Comparison of ENCODE assay signal across 15 cellular contexts in genomic region chr1:44588551-44588950, GRCh38.
DNase-seq lines count a peak whose midpoint lies in the region; ATAC-seq and TF ChIP-seq lines count a peak whose summit lies in the region.
"Had no signal": no experiment of that assay in that cellular context is flagged by ENCODE, and none has a peak within 500 bp of the region (broad histone marks: within the 10 kb centered on the region; RNA-seq: fewer than 3 reads in every experiment).

No MANE protein-coding gene starts in this region.

- H3K27ac ChIP-seq in mammary epithelial cell (ENCODE audit: insufficient read depth, low read depth, low read length) (no peak overlapping the region), cingulate gyrus (ENCODE audit: low read depth, low read length) (peak overlapping the region; percentile 86), neuronal stem cell (replicated peaks; ENCODE audit: low read length) (no peak overlapping the region)
- H3K27ac ChIP-seq: 22Rv1 had no signal

- H3K4me3 Mint-ChIP-seq in MCF 10A (ENCODE audit: unreplicated experiment): no peak overlapping the region
- H3K4me3 Mint-ChIP-seq in activated naive CD4-positive, alpha-beta T cell treated with anti-CD3 and anti-CD28 coated beads for 36 hours: no peak overlapping the region
- H3K4me3 Mint-ChIP-seq: CD14-positive monocyte; CD8-positive, alpha-beta memory T cell had no signal

- H4K91ac ChIP-seq in neuronal stem cell (ENCODE audit: low read depth, low read length, poor library complexity): no peak overlapping the region

- H3K18ac ChIP-seq in neuronal stem cell (ENCODE audit: low read length): peak overlapping the region; percentile 33

- no peak overlapping the region for H2AK5ac ChIP-seq in neuronal stem cell (ENCODE audit: low read depth, low read length)

- CTCF ChIA-PET in MCF 10A (lab: Yijun Ruan, JAX): interaction anchor here (0.6 to 1.7 kb wide), 6 partner anchors 16 to 385 kb away, joined by 3 to 6 read pairs (median 4); no protein-coding TSS in a partner anchor
- CTCF ChIA-PET in mammary epithelial cell (lab: Charles Lee; ENCODE audit: low non-redundant PET): no interaction called here
- CTCF ChIA-PET in activated naive CD4-positive, alpha-beta T cell treated with anti-CD3 and anti-CD28 coated beads for 36 hours (lab: Charles Lee): no interaction called here

- dilution Hi-C loops in mammary epithelial cell (cut with HindIII; ENCODE audit: low sequenced_read_pairs): no loop called here

- no peak for ATAC-seq in HG03108 (IDR thresholded peaks at IDR 0.05; ENCODE audit: unreplicated experiment)

- peaks cover 13% of the 10 kb centered on the region for H3K4me1 Mint-ChIP-seq in MCF 10A (ENCODE audit: insufficient read depth, unreplicated experiment)
- no peaks in the 10 kb centered on the region for H3K4me1 Mint-ChIP-seq in activated naive CD4-positive, alpha-beta T cell treated with anti-CD3 and anti-CD28 coated beads for 36 hours (ENCODE audit: low read depth)
- H3K4me1 Mint-ChIP-seq: CD8-positive, alpha-beta memory T cell had no signal

- WGBS in mammary epithelial cell (ENCODE audit: low coverage, missing lambda C conversion rate): 77% methylated on average over 3 of the region's 3 CpGs
- no CpG with 5 or more reads among the region's 3 CpGs for WGBS in neuronal stem cell (ENCODE audit: extremely low coverage in 2 of 2, insufficient read length in 2 of 2, insufficient replicate concordance in 1 of 2), 2 donors

- no peak for DNase-seq in MCF 10A (ENCODE audit: unreplicated experiment)
- no peak for DNase-seq in mammary epithelial cell
- DNase-seq in neuronal stem cell (ENCODE audit: low spot score): no peak
- no peak for DNase-seq in GM13976 (ENCODE audit: low spot score)
- no peak for DNase-seq in activated naive CD4-positive, alpha-beta T cell treated with anti-CD3 and anti-CD28 coated beads for 36 hours
- DNase-seq in activated effector memory CD4-positive, alpha-beta T cell treated with Interleukin-2 at 50 U/mL for 16 hours: no peak
- DNase-seq: Caco-2; CD8-positive, alpha-beta memory T cell; DMS53; GF-D8; H7 had no signal

- intact Hi-C loops in MCF 10A (cut with micrococcal nuclease) (no loop called here), mammary epithelial cell (cut with micrococcal nuclease) (no loop called here)
- intact Hi-C loops in activated naive CD4-positive, alpha-beta T cell treated with anti-CD3 and anti-CD28 coated beads for 36 hours (cut with micrococcal nuclease): no loop called here

- H2BK5ac ChIP-seq in neuronal stem cell (ENCODE audit: low read length): no peak overlapping the region

- no peaks in the 10 kb centered on the region for H3K79me2 ChIP-seq in mammary epithelial cell (ENCODE audit: insufficient read depth, low read length)

- H3K4me2 ChIP-seq in mammary epithelial cell (ENCODE audit: insufficient read depth, low read depth, low read length) (no peak overlapping the region), neuronal stem cell (ENCODE audit: insufficient read depth, low read length, poor library complexity, severe bottlenecking) (no peak overlapping the region)

- H3K9me3 ChIP-seq in mammary epithelial cell (replicated peaks; ENCODE audit: insufficient read depth, low read length): no peaks in the 10 kb centered on the region
- no peaks in the 10 kb centered on the region for H3K9me3 ChIP-seq in neuronal stem cell (replicated peaks in 1 of 2; ENCODE audit: control insufficient read depth in 2 of 2, insufficient read depth in 1 of 2, low read depth in 1 of 2, low read length in 2 of 2)
- H3K9me3 ChIP-seq: Caco-2 had no signal

- H3K27me3 ChIP-seq in mammary epithelial cell (ENCODE audit: insufficient read depth, low read length) (no peaks in the 10 kb centered on the region), neuronal stem cell (ENCODE audit: control insufficient read depth in 3 of 3, insufficient read depth in 3 of 3, low read depth in 1 of 3, low read length in 3 of 3) (peaks cover 0 to 12% (median 0%) of the 10 kb centered on the region in 3 experiments)

- no peak overlapping the region for H3K14ac ChIP-seq in neuronal stem cell (ENCODE audit: low read length)

- H3K4me1 ChIP-seq in mammary epithelial cell (ENCODE audit: insufficient read depth, low read length) (peaks cover 5% of the 10 kb centered on the region), neuronal stem cell (ENCODE audit: control insufficient read depth in 2 of 2, insufficient read depth in 1 of 2, low read depth in 1 of 2, low read length in 2 of 2) (peaks cover 2 to 3% of the 10 kb centered on the region in 2 donors)

- in situ Hi-C loops in mammary epithelial cell (cut with MboI; ENCODE audit: low sequenced_read_pairs in 2 of 2): loop anchor here in 1 of 2 donors (25.0 kb wide), 1 partner anchor 526 kb away; no protein-coding TSS in a partner anchor
- in situ Hi-C loops in GM13976 (cut with MboI; ENCODE audit: low sequenced_read_pairs, unreplicated experiment): no loop called here

- POLR2A ChIA-PET in MCF 10A (lab: Yijun Ruan, JAX): interaction anchor here (0.6 to 5.3 kb wide), 12 partner anchors 29 to 1664 kb away, joined by 3 to 44 read pairs (median 4); no protein-coding TSS in a partner anchor

- H2BK15ac ChIP-seq in neuronal stem cell (ENCODE audit: low read length): no peak overlapping the region

- no peak overlapping the region for H2BK120ac ChIP-seq in neuronal stem cell (ENCODE audit: low read depth, low read length)

- no peak overlapping the region for H2AFZ ChIP-seq in mammary epithelial cell (ENCODE audit: low read depth, low read length)
- no peak overlapping the region for H2AFZ ChIP-seq in neuronal stem cell (ENCODE audit: low read length)

- TF ChIP-seq CTCF in MCF 10A (IDR thresholded peaks at IDR 0.05; ENCODE audit: unreplicated experiment): no peak
- no peak for TF ChIP-seq CTCF in mammary epithelial cell (conservative IDR thresholded peaks at IDR 0.05 in 1 of 2, IDR thresholded peaks at IDR 0.05 in 1 of 2; ENCODE audit: extremely low read depth in 1 of 2, insufficient read depth in 1 of 2, low read depth in 1 of 2, low read length in 2 of 2)
- no peak for TF ChIP-seq CTCF in GM13976 (IDR thresholded peaks at IDR 0.05; ENCODE audit: borderline replicate concordance, control extremely low read depth, extremely low read depth, insufficient read depth, missing control alignments)

- H3K9me3 Mint-ChIP-seq in MCF 10A (ENCODE audit: unreplicated experiment): no peaks in the 10 kb centered on the region
- H3K9me3 Mint-ChIP-seq in activated naive CD4-positive, alpha-beta T cell treated with anti-CD3 and anti-CD28 coated beads for 36 hours: no peaks in the 10 kb centered on the region
- H3K9me3 Mint-ChIP-seq: CD14-positive monocyte; CD8-positive, alpha-beta memory T cell had no signal

- H3K9ac ChIP-seq in mammary epithelial cell (ENCODE audit: insufficient read depth, low read length): no peak overlapping the region
- H3K9ac ChIP-seq in neuronal stem cell (ENCODE audit: low read depth, low read length, poor library complexity): no peak overlapping the region

- no peak overlapping the region for H2BK12ac ChIP-seq in neuronal stem cell (ENCODE audit: low read length)

- H4K20me1 ChIP-seq in mammary epithelial cell (ENCODE audit: insufficient read depth, low read length): no peaks in the 10 kb centered on the region

- no peak overlapping the region for H3K4ac ChIP-seq in neuronal stem cell (ENCODE audit: low read length)

- H3K79me1 ChIP-seq in neuronal stem cell (ENCODE audit: low read depth, low read length): no peaks in the 10 kb centered on the region

- H3K4me3 ChIP-seq in mammary epithelial cell (replicated peaks in 1 of 3; ENCODE audit: insufficient read depth in 1 of 3, low read depth in 2 of 3, low read length in 3 of 3): no peak overlapping the region
- no peak overlapping the region for H3K4me3 ChIP-seq in neuronal stem cell (ENCODE audit: low read length in 2 of 2)

- peak overlapping the region; percentile 44 for H3K27ac Mint-ChIP-seq in MCF 10A (ENCODE audit: low read depth, unreplicated experiment)
- no peak overlapping the region for H3K27ac Mint-ChIP-seq in activated naive CD4-positive, alpha-beta T cell treated with anti-CD3 and anti-CD28 coated beads for 36 hours
- H3K27ac Mint-ChIP-seq: CD14-positive monocyte had no signal

- no TSS peak for BruUV-seq in MCF 10A (replicated peaks; lab: Mats Ljungman, UMichigan)
- no TSS peak for BruUV-seq in mammary epithelial cell (replicated peaks; lab: Mats Ljungman, UMichigan)

- no peaks in the 10 kb centered on the region for H3K36me3 Mint-ChIP-seq in MCF 10A (ENCODE audit: insufficient read depth, unreplicated experiment)
- no peaks in the 10 kb centered on the region for H3K36me3 Mint-ChIP-seq in activated naive CD4-positive, alpha-beta T cell treated with anti-CD3 and anti-CD28 coated beads for 36 hours (ENCODE audit: low read depth)
- H3K36me3 Mint-ChIP-seq: CD14-positive monocyte; CD8-positive, alpha-beta memory T cell had no signal

- no peak overlapping the region for H4K8ac ChIP-seq in neuronal stem cell (ENCODE audit: low read depth, low read length)

- H3K23ac ChIP-seq in neuronal stem cell (ENCODE audit: low read depth, low read length, poor library complexity): no peak overlapping the region

- H3K27me3 Mint-ChIP-seq in MCF 10A (ENCODE audit: insufficient read depth, unreplicated experiment): no peaks in the 10 kb centered on the region
- no peaks in the 10 kb centered on the region for H3K27me3 Mint-ChIP-seq in activated naive CD4-positive, alpha-beta T cell treated with anti-CD3 and anti-CD28 coated beads for 36 hours (ENCODE audit: low read depth)

- H3K36me3 ChIP-seq in mammary epithelial cell (ENCODE audit: insufficient read depth, low read length) (no peaks in the 10 kb centered on the region), neuronal stem cell (replicated peaks in 1 of 2; ENCODE audit: control insufficient read depth in 2 of 2, insufficient read depth in 2 of 2, low read length in 2 of 2) (peaks cover 0 to 3% of the 10 kb centered on the region in 2 donors)
